Comparison of ENCODE assay signal across 1 cellular context in the genomic region with DNA sequence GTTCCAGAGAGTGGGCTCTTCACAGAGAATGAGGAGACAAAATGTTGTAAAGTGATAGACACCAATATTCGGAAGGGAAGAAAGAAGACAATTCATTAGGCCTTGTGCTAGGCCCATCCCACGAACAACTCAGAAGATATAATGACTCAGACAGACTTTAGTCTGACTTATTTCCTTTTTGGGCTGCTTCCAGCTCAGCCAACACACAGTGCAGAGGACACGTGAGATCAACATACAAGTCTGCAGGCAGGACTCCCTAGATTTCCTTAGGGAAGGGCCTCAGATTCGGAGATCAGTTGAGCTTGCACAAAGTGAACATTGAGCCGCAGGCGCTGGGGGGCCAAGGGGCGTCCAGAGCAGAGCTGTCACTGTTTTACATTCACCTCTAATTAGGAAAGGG.
A peak's percentile ranks its signal among the peaks of the same experiment; 100 is the strongest.
TF ChIP-seq lines count a peak whose summit lies in the region.

No MANE protein-coding gene starts in this region.

TF ChIP-seq in IMR-90, 13 proteins besides CTCF, POLR2A, EP300 and RAD21:
- TF ChIP-seq FOS (IDR thresholded peaks at IDR 0.05; ENCODE audit: low read depth, low read length) (peak; percentile 56), BHLHE40 (IDR thresholded peaks at IDR 0.05; ENCODE audit: low read depth, low read length) (peak; percentile 92), MXI1 (IDR thresholded peaks at IDR 0.05; ENCODE audit: borderline replicate concordance, low read depth, low read length) (peak; percentile 51; the same call in 1 of the 2 replicates), NFE2L2 (IDR thresholded peaks at IDR 0.05; ENCODE audit: low read depth, low read length) (no peak)
- TF ChIP-seq, protein P1, sequence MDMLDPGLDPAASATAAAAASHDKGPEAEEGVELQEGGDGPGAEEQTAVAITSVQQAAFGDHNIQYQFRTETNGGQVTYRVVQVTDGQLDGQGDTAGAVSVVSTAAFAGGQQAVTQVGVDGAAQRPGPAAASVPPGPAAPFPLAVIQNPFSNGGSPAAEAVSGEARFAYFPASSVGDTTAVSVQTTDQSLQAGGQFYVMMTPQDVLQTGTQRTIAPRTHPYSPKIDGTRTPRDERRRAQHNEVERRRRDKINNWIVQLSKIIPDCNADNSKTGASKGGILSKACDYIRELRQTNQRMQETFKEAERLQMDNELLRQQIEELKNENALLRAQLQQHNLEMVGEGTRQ (IDR thresholded peaks at IDR 0.05; ENCODE audit: low read depth, low read length): peak; percentile 67
TF ChIP-seq in IMR-90: peak in this region for 4.
